In genomic region chr19:7677664-7678311, GRCh38 we compare ENCODE assay signal across 2 cellular contexts.
A peak's percentile ranks its signal among the peaks of the same experiment; 100 is the strongest.
TF ChIP-seq lines count a peak whose summit lies in the region.

No MANE protein-coding gene starts in this region.

TF ChIP-seq in GM12891, 5 proteins besides CTCF, POLR2A, EP300 and RAD21:
- no peak for TF ChIP-seq SPI1 (IDR thresholded peaks at IDR 0.05; ENCODE audit: low read depth, low read length)
- TF ChIP-seq PAX5 (IDR thresholded peaks at IDR 0.05; ENCODE audit: insufficient read depth, low read length, severe bottlenecking): no peak
- no peak for TF ChIP-seq TAF1 (IDR thresholded peaks at IDR 0.05; ENCODE audit: low read depth, low read length)
- no peak for TF ChIP-seq POLR2AphosphoS5 (IDR thresholded peaks at IDR 0.05; ENCODE audit: low read depth, low read length)
- no peak for TF ChIP-seq POU2F2 (IDR thresholded peaks at IDR 0.05; ENCODE audit: low read depth, low read length)

TF ChIP-seq in K562, 482 proteins besides CTCF, POLR2A, EP300 and RAD21:
- TF ChIP-seq, protein P1, sequence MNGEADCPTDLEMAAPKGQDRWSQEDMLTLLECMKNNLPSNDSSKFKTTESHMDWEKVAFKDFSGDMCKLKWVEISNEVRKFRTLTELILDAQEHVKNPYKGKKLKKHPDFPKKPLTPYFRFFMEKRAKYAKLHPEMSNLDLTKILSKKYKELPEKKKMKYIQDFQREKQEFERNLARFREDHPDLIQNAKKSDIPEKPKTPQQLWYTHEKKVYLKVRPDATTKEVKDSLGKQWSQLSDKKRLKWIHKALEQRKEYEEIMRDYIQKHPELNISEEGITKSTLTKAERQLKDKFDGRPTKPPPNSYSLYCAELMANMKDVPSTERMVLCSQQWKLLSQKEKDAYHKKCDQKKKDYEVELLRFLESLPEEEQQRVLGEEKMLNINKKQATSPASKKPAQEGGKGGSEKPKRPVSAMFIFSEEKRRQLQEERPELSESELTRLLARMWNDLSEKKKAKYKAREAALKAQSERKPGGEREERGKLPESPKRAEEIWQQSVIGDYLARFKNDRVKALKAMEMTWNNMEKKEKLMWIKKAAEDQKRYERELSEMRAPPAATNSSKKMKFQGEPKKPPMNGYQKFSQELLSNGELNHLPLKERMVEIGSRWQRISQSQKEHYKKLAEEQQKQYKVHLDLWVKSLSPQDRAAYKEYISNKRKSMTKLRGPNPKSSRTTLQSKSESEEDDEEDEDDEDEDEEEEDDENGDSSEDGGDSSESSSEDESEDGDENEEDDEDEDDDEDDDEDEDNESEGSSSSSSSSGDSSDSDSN (IDR thresholded peaks at IDR 0.05; ENCODE audit: borderline replicate concordance in 1 of 2, low read depth in 2 of 2, low read length in 2 of 2): no peak
- TF ChIP-seq ETS2 (tag; IDR thresholded peaks at IDR 0.05; ENCODE audit: borderline replicate concordance, poor library complexity, severe bottlenecking) (no peak), KDM1A (IDR thresholded peaks at IDR 0.05) (0 out of 4 replicates have a peak, but pooled peaks of 1 of the 2 experiments have one; percentile 26), GMEB1 (CRISPR knock-in tag; IDR thresholded peaks at IDR 0.05) (no peak), CTBP1 (IDR thresholded peaks at IDR 0.05; ENCODE audit: borderline replicate concordance) (peak; percentile 89; the same call in 1 of the 2 replicates), CREM (IDR thresholded peaks at IDR 0.05; ENCODE audit: low read depth) (peak; percentile 37; the same call in 1 of the 2 replicates), SMAD3 (CRISPR knock-in tag; conservative IDR thresholded peaks at IDR 0.05) (no peak), ESRRA (IDR thresholded peaks at IDR 0.05; ENCODE audit: borderline replicate concordance, low read depth) (peak; percentile 91)
- TF ChIP-seq, protein P2, sequence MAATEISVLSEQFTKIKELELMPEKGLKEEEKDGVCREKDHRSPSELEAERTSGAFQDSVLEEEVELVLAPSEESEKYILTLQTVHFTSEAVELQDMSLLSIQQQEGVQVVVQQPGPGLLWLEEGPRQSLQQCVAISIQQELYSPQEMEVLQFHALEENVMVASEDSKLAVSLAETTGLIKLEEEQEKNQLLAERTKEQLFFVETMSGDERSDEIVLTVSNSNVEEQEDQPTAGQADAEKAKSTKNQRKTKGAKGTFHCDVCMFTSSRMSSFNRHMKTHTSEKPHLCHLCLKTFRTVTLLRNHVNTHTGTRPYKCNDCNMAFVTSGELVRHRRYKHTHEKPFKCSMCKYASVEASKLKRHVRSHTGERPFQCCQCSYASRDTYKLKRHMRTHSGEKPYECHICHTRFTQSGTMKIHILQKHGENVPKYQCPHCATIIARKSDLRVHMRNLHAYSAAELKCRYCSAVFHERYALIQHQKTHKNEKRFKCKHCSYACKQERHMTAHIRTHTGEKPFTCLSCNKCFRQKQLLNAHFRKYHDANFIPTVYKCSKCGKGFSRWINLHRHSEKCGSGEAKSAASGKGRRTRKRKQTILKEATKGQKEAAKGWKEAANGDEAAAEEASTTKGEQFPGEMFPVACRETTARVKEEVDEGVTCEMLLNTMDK (IDR thresholded peaks at IDR 0.05; ENCODE audit: borderline replicate concordance, insufficient read depth, low read depth, low read length, poor library complexity, severe bottlenecking): peak; percentile 7
TF ChIP-seq in K562: peak in this region for 5.
